In genomic region chr15:79310985-79311900, GRCh38 we compare ENCODE assay signal across 8 cellular contexts. TPM values are rescaled to one million over a fixed set of nuclear protein-coding genes. Genes with fewer than 3 reads are reported as not detected.
DNase-seq lines count a peak whose midpoint lies in the region; ATAC-seq and TF ChIP-seq lines count a peak whose summit lies in the region.

TMED3 (plus strand) TSS chr15:79311112; CDS start chr15:79311250, 138 bp downstream.

- H3K27me3 Mint-ChIP-seq in activated B cell treated with CpG ODN at 0.5 μM for 24 hours: peaks cover 2% of the 10 kb centered on the region

- peak within 1 kb of the TSS; percentile 68 for H3K27ac Mint-ChIP-seq in activated B cell treated with CpG ODN at 0.5 μM for 24 hours

- POLR2A ChIA-PET in activated B cell treated with CpG ODN at 0.5 μM for 24 hours (lab: Charles Lee): interaction anchor here (0.7 to 1.6 kb wide), 5 partner anchors 367 to 1690 kb away, joined by 3 to 8 read pairs (median 4); partner anchors contain the start of genes CTSH, PSMA4 and TLNRD1

- peak within 1 kb of the TSS; percentile 84 for H3K4me3 Mint-ChIP-seq in activated B cell treated with CpG ODN at 0.5 μM for 24 hours

- peaks cover 29% of the 10 kb centered on the region for H3K4me1 Mint-ChIP-seq in activated B cell treated with CpG ODN at 0.5 μM for 24 hours

- CTCF ChIA-PET in activated B cell treated with CpG ODN at 0.5 μM for 24 hours (lab: Charles Lee): interaction anchor here (1.3 to 1.9 kb wide), 2 partner anchors 29 to 70 kb away, joined by 4 to 8 read pairs; no protein-coding TSS in a partner anchor

- ATAC-seq in GM18868 (IDR thresholded peaks at IDR 0.05; ENCODE audit: unreplicated experiment): peak; percentile 94
- ATAC-seq in HG03103 (IDR thresholded peaks at IDR 0.05; ENCODE audit: low read depth, unreplicated experiment): peak; percentile 80
- peak; percentile 94 for ATAC-seq in activated B cell treated with CpG ODN at 0.5 μM for 24 hours (ENCODE audit: low read depth)

- DNase-seq in AG08396 (ENCODE audit: low spot score) (peak; percentile 98), NCI-H2196 (lab: John Stamatoyannopoulos, UW; ENCODE audit: unreplicated experiment) (peak; percentile 71), activated B cell treated with CpG ODN at 0.5 μM for 24 hours (peak; percentile 80), caudate nucleus (lab: John Stamatoyannopoulos, UW) (peak in 54 of 61 donors; percentile 4 to 80 (median 50)), islet precursor cell (peak; percentile 95)
- DNase-seq in stimulated activated CD4-positive, alpha-beta T cell treated with anti-CD3 and anti-CD28 coated beads, Interleukin-12 subunit alpha, Interleukin-12 subunit beta, amount 100 ng/mL, for 48 hours (ENCODE audit: low read depth in 2 of 3, low spot score in 1 of 3): peak; percentile 65 to 77 (median 73)

- peaks cover 32% of the 10 kb centered on the region for H3K36me3 Mint-ChIP-seq in activated B cell treated with CpG ODN at 0.5 μM for 24 hours (ENCODE audit: low read depth)

- no peaks in the 10 kb centered on the region for H3K9me3 Mint-ChIP-seq in activated B cell treated with CpG ODN at 0.5 μM for 24 hours

- no peak for TF ChIP-seq CTCF in activated B cell treated with CpG ODN at 0.5 μM for 24 hours (IDR thresholded peaks at IDR 0.05)

- intact Hi-C loops in activated B cell treated with CpG ODN at 0.5 μM for 24 hours (cut with micrococcal nuclease): loop anchor here (2.0 to 10.0 kb wide), 4 partner anchors 554 to 1384 kb away; partner anchors contain the start of genes ABHD17C and IREB2

- no peak within 1 kb of the TSS for H3K27ac ChIP-seq in caudate nucleus (ENCODE audit: low read depth, low read length)

RNA-seq across cellular contexts. Expression of gene TMED3, which starts in this region (rescaled TPM):
- total RNA-seq in activated B cell treated with CpG ODN at 0.5 μM for 24 hours: 24.7 and 25.0 TPM in 2 replicates
